Comparison of ENCODE assay signal across 8 cellular contexts in the genomic region with DNA sequence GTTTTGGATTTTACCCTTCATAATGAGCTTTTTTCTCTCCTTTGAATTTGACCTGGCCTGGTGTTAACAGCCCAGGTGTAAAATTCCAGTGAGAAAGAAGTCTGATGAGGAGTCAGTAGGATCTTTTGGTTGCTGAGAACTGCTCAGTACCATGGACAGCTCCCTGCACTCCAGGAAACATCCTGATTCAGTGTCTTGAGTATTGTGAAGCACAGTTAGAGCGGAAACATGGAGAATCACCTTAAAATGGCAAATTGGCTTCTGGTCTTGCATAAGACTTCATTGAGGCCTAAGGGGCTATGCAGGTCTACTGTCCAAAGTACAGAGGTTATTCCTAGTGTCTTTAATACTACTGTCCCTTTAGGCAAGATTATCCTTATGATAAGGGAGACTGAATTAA. TPM values are rescaled to one million over a fixed set of nuclear protein-coding genes. Genes with fewer than 3 reads are reported as not detected.
DNase-seq lines count a peak whose midpoint lies in the region; ATAC-seq, FAIRE-seq and TF ChIP-seq lines count a peak whose summit lies in the region.
"Not testable (repeated sequence)": the region's sequence is repeated elsewhere in the genome, so short reads cannot be mapped to it uniquely, and the experiment has no call there.

No MANE protein-coding gene starts in this region.

- ATAC-seq in A549; lung (ENCODE audit: insufficient read depth, low FRiP score): not testable (repeated sequence)

- not testable (repeated sequence) for H3K9me3 ChIP-seq in A549; astrocyte (ENCODE audit: insufficient read depth, low read depth, low read length); lung (ENCODE audit: control insufficient read depth in 2 of 2, insufficient read depth in 1 of 2, low read length in 1 of 2); smooth muscle cell (replicated peaks; ENCODE audit: low read depth)

- POLR2A ChIA-PET in A549 (lab: Yijun Ruan, JAX); activated CD4-positive, alpha-beta T cell treated with anti-CD3 and anti-CD28 coated beads, Interleukin-2, amount 10 ng/mL, durations not matched to agents 7 days and 5 days (lab: Charles Lee): not testable (repeated sequence)

- not testable (repeated sequence) for FAIRE-seq in A549 (lab: Jason Lieb, UNC); astrocyte (lab: Jason Lieb, UNC)

- not testable (repeated sequence) for H3K27ac ChIP-seq in A549; astrocyte (ENCODE audit: low read depth, low read length); lung (ENCODE audit: low read depth in 1 of 2, low read length in 1 of 2); smooth muscle cell (ENCODE audit: low read depth)

- DNase-seq in A549 (ENCODE audit: low read depth in 1 of 2, low spot score in 1 of 2) = peak in 1 of 2 experiments; percentile 53
- DNase-seq in H4 (ENCODE audit: low spot score) = peak; percentile 45
- peak; percentile 3 for DNase-seq in OCI-M2 (lab: John Stamatoyannopoulos, UW; ENCODE audit: unreplicated experiment)
- DNase-seq in activated CD4-positive, alpha-beta T cell treated with anti-CD3 and anti-CD28 coated beads, Interleukin-2, amount 10 ng/mL, durations not matched to agents 7 days and 5 days = peak; percentile 66
- peak; percentile 57 for DNase-seq in astrocyte (ENCODE audit: low read depth)
- peak; percentile 85 for DNase-seq in fibroblast of pulmonary artery (ENCODE audit: low read depth)
- DNase-seq in lung (ENCODE audit: low spot score) = peak; percentile 49
- DNase-seq in smooth muscle cell (lab: John Stamatoyannopoulos, UW; ENCODE audit: unreplicated experiment) = peak; percentile 6

- H3K9ac ChIP-seq in astrocyte (ENCODE audit: low read length); smooth muscle cell (ENCODE audit: low read depth): not testable (repeated sequence)

- not testable (repeated sequence) for H3K4me1 Mint-ChIP-seq in activated CD4-positive, alpha-beta T cell treated with anti-CD3 and anti-CD28 coated beads, Interleukin-2, amount 10 ng/mL, durations not matched to agents 7 days and 5 days; astrocyte (ENCODE audit: low read depth, unreplicated experiment)

- H3K79me2 ChIP-seq in astrocyte (ENCODE audit: insufficient read depth, low read length); smooth muscle cell (ENCODE audit: low read depth): not testable (repeated sequence)

- not testable (repeated sequence) for TF ChIP-seq EP300 in A549 (IDR thresholded peaks at IDR 0.05)

- H3K9me3 Mint-ChIP-seq in activated CD4-positive, alpha-beta T cell treated with anti-CD3 and anti-CD28 coated beads, Interleukin-2, amount 10 ng/mL, durations not matched to agents 7 days and 5 days; astrocyte (ENCODE audit: unreplicated experiment): not testable (repeated sequence)

- not testable (repeated sequence) for H3K36me3 Mint-ChIP-seq in activated CD4-positive, alpha-beta T cell treated with anti-CD3 and anti-CD28 coated beads, Interleukin-2, amount 10 ng/mL, durations not matched to agents 7 days and 5 days (ENCODE audit: low read depth); astrocyte (ENCODE audit: low read depth, unreplicated experiment)

- H3K4me3 Mint-ChIP-seq in activated CD4-positive, alpha-beta T cell treated with anti-CD3 and anti-CD28 coated beads, Interleukin-2, amount 10 ng/mL, durations not matched to agents 7 days and 5 days; astrocyte (ENCODE audit: unreplicated experiment): not testable (repeated sequence)

- H4K20me1 ChIP-seq in astrocyte (ENCODE audit: insufficient read depth, low read length); smooth muscle cell (ENCODE audit: low read depth): not testable (repeated sequence)

- not testable (repeated sequence) for H2AFZ ChIP-seq in astrocyte (ENCODE audit: low read depth, low read length); smooth muscle cell (ENCODE audit: low read depth)

- H3F3A ChIP-seq in smooth muscle cell (ENCODE audit: low read depth) = not testable (repeated sequence)

- not testable (repeated sequence) for H3K4me2 ChIP-seq in A549; astrocyte (ENCODE audit: low read length); smooth muscle cell

- not testable (repeated sequence) for H3K4me1 ChIP-seq in A549; astrocyte (ENCODE audit: insufficient read depth, low read length); lung (ENCODE audit: control insufficient read depth in 2 of 2, insufficient read depth in 2 of 2, low read length in 2 of 2); smooth muscle cell (ENCODE audit: low read depth)

- TF ChIP-seq POLR2A in A549 (IDR thresholded peaks at IDR 0.05; ENCODE audit: low read length) = not testable (repeated sequence)

- CTCF ChIA-PET in A549 (lab: Yijun Ruan, JAX); activated CD4-positive, alpha-beta T cell treated with anti-CD3 and anti-CD28 coated beads, Interleukin-2, amount 10 ng/mL, durations not matched to agents 7 days and 5 days (lab: Charles Lee): not testable (repeated sequence)

- H3K27ac Mint-ChIP-seq in activated CD4-positive, alpha-beta T cell treated with anti-CD3 and anti-CD28 coated beads, Interleukin-2, amount 10 ng/mL, durations not matched to agents 7 days and 5 days; astrocyte (ENCODE audit: unreplicated experiment): not testable (repeated sequence)

- TF ChIP-seq RAD21 in A549 (conservative IDR thresholded peaks at IDR 0.05 in 1 of 2, IDR thresholded peaks at IDR 0.05 in 1 of 2) = not testable (repeated sequence)

- not testable (repeated sequence) for H3K36me3 ChIP-seq in astrocyte (ENCODE audit: insufficient read depth, low read length); lung (ENCODE audit: control insufficient read depth in 2 of 2, insufficient read depth in 2 of 2, low read length in 2 of 2); smooth muscle cell (ENCODE audit: low read depth)

- H3K27me3 ChIP-seq in astrocyte (ENCODE audit: insufficient read depth, low read length); lung (ENCODE audit: control insufficient read depth, insufficient read depth); smooth muscle cell (ENCODE audit: low read depth): not testable (repeated sequence)

- not testable (repeated sequence) for H3K4me3 ChIP-seq in A549; astrocyte (ENCODE audit: insufficient read depth, low read depth, low read length); fibroblast of pulmonary artery (replicated peaks; ENCODE audit: low read depth, low read length); lung; smooth muscle cell

- not testable (repeated sequence) for TF ChIP-seq CTCF in A549 (IDR thresholded peaks at IDR 0.05); astrocyte (IDR thresholded peaks at IDR 0.05; ENCODE audit: insufficient read depth, low read depth, low read length); fibroblast of pulmonary artery (IDR thresholded peaks at IDR 0.05; ENCODE audit: low read length, missing control alignments); lung (IDR thresholded peaks at IDR 0.05; ENCODE audit: control extremely low read depth, extremely low read depth); smooth muscle cell (IDR thresholded peaks at IDR 0.05; ENCODE audit: borderline replicate concordance, insufficient read depth, poor library complexity, severe bottlenecking)

- WGBS in A549 (ENCODE audit: missing lambda C conversion rate) = 58% methylated on average over 1 of the region's 1 CpG
- 41 to 67% methylated on average over 1 of the region's 1 CpG for WGBS in lung, 2 donors
- 67% methylated on average over 1 of the region's 1 CpG for WGBS in smooth muscle cell (ENCODE audit: low lambda C conversion rate)

- H3K27me3 Mint-ChIP-seq in activated CD4-positive, alpha-beta T cell treated with anti-CD3 and anti-CD28 coated beads, Interleukin-2, amount 10 ng/mL, durations not matched to agents 7 days and 5 days; astrocyte (ENCODE audit: low read depth, unreplicated experiment): not testable (repeated sequence)

TF ChIP-seq in A549, 52 proteins besides CTCF, POLR2A, EP300 and RAD21 (continues in another document):
- peak; percentile 63; the same call in 1 of the 2 replicates for TF ChIP-seq EHMT2 (IDR thresholded peaks at IDR 0.05; ENCODE audit: low read depth)

RNA-seq across cellular contexts. Expression of gene METTL14, which starts 16.0 kb away (rescaled TPM):
- polyA plus RNA-seq in A549 (2011; rRNA removed) = 22.2 and 25.2 TPM in 2 replicates
- 4.8 and 5.7 TPM in 2 replicates for polyA plus RNA-seq in A549 (2012; cell fraction: cytosol; rRNA removed)
- polyA plus RNA-seq in A549 (2012; cell fraction: nucleus; rRNA removed) = 2.9 and 4.1 TPM in 2 replicates
- 17.3 to 20.9 TPM (median 19.8 TPM) in 3 replicates for polyA plus RNA-seq in A549 (2017; fragmentation: RNase III; extraction: RNeasy Plus Mini Kit Qiagen cat#74134 plus additional on column Dnase treatment)
- polyA minus RNA-seq in A549 (2011; rRNA and poly(A)+ RNA removed) = 2.8 and 5.0 TPM in 2 replicates
- 8.6 and 38.1 TPM in 2 replicates for total RNA-seq in H4 (2014; rRNA removed; shearing (Covaris generic))
- 10 to 100 TPM; 46.1 to 48.3 TPM for total RNA-seq in activated CD4-positive, alpha-beta T cell treated with anti-CD3 and anti-CD28 coated beads, Interleukin-2, amount 10 ng/mL, durations not matched to agents 7 days and 5 days
- total RNA-seq in astrocyte = 32.9 and 35.2 TPM in 2 replicates
- 10 to 100 TPM; 31.5 to 39.4 TPM for total RNA-seq in lung
- 1 to 10 TPM; 5.5 to 8.3 TPM for polyA plus RNA-seq in lung
- 22.4 and 38.9 TPM in 2 replicates for total RNA-seq in smooth muscle cell
- 25.7 and 31.8 TPM in 2 replicates for polyA plus RNA-seq in smooth muscle cell
